Comparison of ENCODE assay signal across 4 cellular contexts in the genomic region with DNA sequence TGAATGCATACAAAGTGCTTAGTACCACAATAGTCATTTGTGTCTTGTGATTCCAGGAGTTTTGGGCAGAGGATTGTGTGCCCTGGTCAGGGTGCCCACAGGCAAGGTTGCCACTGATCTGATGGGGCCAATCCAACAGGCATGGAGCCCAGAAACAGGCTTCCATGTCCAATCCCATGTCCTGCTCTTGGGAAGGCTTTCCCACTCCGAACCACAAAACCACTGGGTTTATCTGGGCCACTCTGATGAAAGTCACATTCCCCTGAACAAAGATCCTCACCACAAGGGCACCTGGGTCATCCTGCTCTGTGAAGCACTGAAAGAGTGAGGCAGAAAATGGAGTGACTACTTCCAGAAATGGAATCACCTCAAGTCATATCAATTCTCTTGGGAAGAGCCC.
"Had no signal": no experiment of that assay in that cellular context is flagged by ENCODE, and none has a peak within 500 bp of the region (broad histone marks: within the 10 kb centered on the region; RNA-seq: fewer than 3 reads in every experiment).

No MANE protein-coding gene starts in this region.

- H3K4me3 ChIP-seq: GM23338 had no signal

- H3K4me2 ChIP-seq: GM23338 had no signal

- DNase-seq: H9, HCEC 1CT had no signal

- H3K27ac ChIP-seq: HL-60 had no signal

- H2AFZ ChIP-seq: GM23338 had no signal
